Comparison of ENCODE assay signal across 1 cellular context in the genomic region with DNA sequence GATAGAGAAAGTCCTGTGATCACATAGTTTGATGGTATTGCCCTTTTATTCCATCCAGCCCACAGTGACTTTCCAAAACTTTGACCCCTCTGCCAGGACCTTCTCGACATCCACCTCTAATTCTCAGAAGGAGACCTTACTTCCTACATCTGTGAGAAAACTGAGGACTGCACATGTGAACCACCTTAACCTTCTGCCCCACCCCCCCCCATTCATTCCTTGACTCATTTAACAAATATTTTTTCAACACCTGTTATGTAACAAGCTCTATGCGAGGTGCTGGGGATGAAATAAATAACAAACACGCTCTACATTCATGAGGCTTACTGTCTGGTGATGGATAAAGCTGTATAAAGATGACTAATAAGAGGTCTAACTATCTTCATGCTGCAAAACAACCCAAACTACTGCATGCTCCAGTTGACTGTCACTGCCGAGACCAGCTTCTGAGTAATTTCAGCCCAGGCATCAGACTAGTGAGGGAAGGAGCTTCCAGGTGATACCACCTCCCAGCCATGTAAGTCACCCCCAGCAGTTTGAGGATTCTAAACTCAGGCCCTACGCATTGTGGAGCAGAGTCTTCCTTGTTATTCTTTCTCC.
TF ChIP-seq lines count a peak whose summit lies in the region.

No MANE protein-coding gene starts in this region.

TF ChIP-seq in GM23338, 12 proteins besides CTCF, POLR2A, EP300 and RAD21:
- TF ChIP-seq POLR2AphosphoS5 (IDR thresholded peaks at IDR 0.05; ENCODE audit: low read depth), result no peak
- TF ChIP-seq ZNF462 (CRISPR knock-in tag; IDR thresholded peaks at IDR 0.05), result no peak
- TF ChIP-seq JUNB (IDR thresholded peaks at IDR 0.05; ENCODE audit: unreplicated experiment), result no peak
- no peak for TF ChIP-seq REST (IDR thresholded peaks at IDR 0.05; ENCODE audit: unreplicated experiment)
- no peak for TF ChIP-seq ZNF331 (CRISPR knock-in tag; IDR thresholded peaks at IDR 0.05; ENCODE audit: low read depth)
- TF ChIP-seq EZH2 (IDR thresholded peaks at IDR 0.05; ENCODE audit: low read depth, unreplicated experiment), result no peak
- TF ChIP-seq EZH2phosphoT487 (IDR thresholded peaks at IDR 0.05; ENCODE audit: unreplicated experiment), result no peak
- no peak for TF ChIP-seq ZNF114 (CRISPR knock-in tag; IDR thresholded peaks at IDR 0.05)
- no peak for TF ChIP-seq STAT1 (IDR thresholded peaks at IDR 0.05; ENCODE audit: unreplicated experiment)
- no peak for TF ChIP-seq NANOG (IDR thresholded peaks at IDR 0.05; ENCODE audit: borderline replicate concordance)
- no peak for TF ChIP-seq CREB1 (CRISPR knock-in tag; IDR thresholded peaks at IDR 0.05; ENCODE audit: low read depth)
- TF ChIP-seq ETS1 (IDR thresholded peaks at IDR 0.05), result no peak
